In genomic region chr20:10558635-10559187, GRCh38 we compare ENCODE assay signal across 1 cellular context.
A peak's percentile ranks its signal among the peaks of the same experiment; 100 is the strongest.
TF ChIP-seq lines count a peak whose summit lies in the region.

No MANE protein-coding gene starts in this region.

TF ChIP-seq in GM12878, 131 proteins besides CTCF, POLR2A, EP300 and RAD21 (continued from another document and continues in another):
- TF ChIP-seq BHLHE40 (IDR thresholded peaks at IDR 0.05; ENCODE audit: borderline replicate concordance in 1 of 2, low read depth in 2 of 2, low read length in 1 of 2) (peak; percentile 39 to 67; a peak in 3 of 4 replicates), MYB (IDR thresholded peaks at IDR 0.05; ENCODE audit: borderline replicate concordance, low read depth, low read length) (no peak), ZNF24 (IDR thresholded peaks at IDR 0.05) (0 out of 2 replicates have a peak, but pooled peaks have one; percentile 16), IKZF1 (conservative IDR thresholded peaks at IDR 0.05) (peak; percentile 76), ZNF384 (IDR thresholded peaks at IDR 0.05; ENCODE audit: borderline replicate concordance, low read depth, low read length) (peak; percentile 69; the same call in 1 of the 2 replicates), YBX1 (IDR thresholded peaks at IDR 0.05) (no peak), TCF12 (IDR thresholded peaks at IDR 0.05; ENCODE audit: low read depth, low read length) (0 out of 2 replicates have a peak, but pooled peaks have one; percentile 49), ETV6 (conservative IDR thresholded peaks at IDR 0.05 in 1 of 2, IDR thresholded peaks at IDR 0.05 in 1 of 2; ENCODE audit: borderline replicate concordance in 1 of 2, low read depth in 1 of 2) (no peak), TAF1 (IDR thresholded peaks at IDR 0.05; ENCODE audit: borderline replicate concordance, low read depth, low read length) (no peak), STAT1 (conservative IDR thresholded peaks at IDR 0.05) (no peak), POU2F2 (IDR thresholded peaks at IDR 0.05; ENCODE audit: borderline replicate concordance, low read depth, low read length) (peak; percentile 74; the same call in 2 of the 3 replicates), BACH1 (IDR thresholded peaks at IDR 0.05; ENCODE audit: borderline replicate concordance) (peak; percentile 61; the same call in 1 of the 2 replicates), KLF5 (IDR thresholded peaks at IDR 0.05; ENCODE audit: partially characterized antibody) (peak; percentile 65), NFIC (IDR thresholded peaks at IDR 0.05; ENCODE audit: low read depth, low read length) (peak; percentile 80), USF1 (IDR thresholded peaks at IDR 0.05; ENCODE audit: borderline replicate concordance, extremely low read length, insufficient read depth, low read depth, low read length) (no peak), TCF3 (IDR thresholded peaks at IDR 0.05; ENCODE audit: borderline replicate concordance, insufficient read depth, low read depth, low read length) (0 out of 2 replicates have a peak, but pooled peaks have one; percentile 43), RELA (IDR thresholded peaks at IDR 0.05; ENCODE audit: borderline replicate concordance, partially characterized antibody) (peak; percentile 78), CREM (IDR thresholded peaks at IDR 0.05; ENCODE audit: low read depth) (peak; percentile 94), MLLT1 (IDR thresholded peaks at IDR 0.05) (peak; percentile 88), DPF2 (IDR thresholded peaks at IDR 0.05) (peak; percentile 84), CEBPB (IDR thresholded peaks at IDR 0.05; ENCODE audit: borderline replicate concordance in 1 of 2, low read depth in 2 of 2, low read length in 2 of 2) (no peak), CREB1 (IDR thresholded peaks at IDR 0.05; ENCODE audit: low read depth) (peak; percentile 90), BMI1 (IDR thresholded peaks at IDR 0.05; ENCODE audit: borderline replicate concordance) (peak; percentile 77), SREBF1 (IDR thresholded peaks at IDR 0.05; ENCODE audit: low read length) (no peak), BRCA1 (IDR thresholded peaks at IDR 0.05; ENCODE audit: low read depth, low read length) (no peak), FOXM1 (IDR thresholded peaks at IDR 0.05; ENCODE audit: low read depth, low read length) (peak; percentile 83; the same call in 1 of the 2 replicates), JUNB (IDR thresholded peaks at IDR 0.05) (peak; percentile 75), NR2F1 (conservative IDR thresholded peaks at IDR 0.05) (peak; percentile 61; the same call in 1 of the 2 replicates), IRF4 (IDR thresholded peaks at IDR 0.05; ENCODE audit: low read depth, low read length) (0 out of 2 replicates have a peak, but pooled peaks have one; percentile 56), SUZ12 (IDR thresholded peaks at IDR 0.05; ENCODE audit: unreplicated experiment) (no peak), E2F4 (IDR thresholded peaks at IDR 0.05; ENCODE audit: low read depth, low read length) (no peak), NR2C2 (IDR thresholded peaks at IDR 0.05; ENCODE audit: borderline replicate concordance, control insufficient read depth, insufficient read length, low read depth) (no peak), BCL11A (IDR thresholded peaks at IDR 0.05; ENCODE audit: low read depth, low read length) (peak; percentile 86), POLR2AphosphoS2 (IDR thresholded peaks at IDR 0.05; ENCODE audit: low read depth, low read length) (no peak), EED (IDR thresholded peaks at IDR 0.05; ENCODE audit: low read depth) (peak; percentile 39; the same call in 1 of the 2 replicates), CBFB (IDR thresholded peaks at IDR 0.05; ENCODE audit: low read depth) (peak; percentile 80)
- TF ChIP-seq, protein P1, sequence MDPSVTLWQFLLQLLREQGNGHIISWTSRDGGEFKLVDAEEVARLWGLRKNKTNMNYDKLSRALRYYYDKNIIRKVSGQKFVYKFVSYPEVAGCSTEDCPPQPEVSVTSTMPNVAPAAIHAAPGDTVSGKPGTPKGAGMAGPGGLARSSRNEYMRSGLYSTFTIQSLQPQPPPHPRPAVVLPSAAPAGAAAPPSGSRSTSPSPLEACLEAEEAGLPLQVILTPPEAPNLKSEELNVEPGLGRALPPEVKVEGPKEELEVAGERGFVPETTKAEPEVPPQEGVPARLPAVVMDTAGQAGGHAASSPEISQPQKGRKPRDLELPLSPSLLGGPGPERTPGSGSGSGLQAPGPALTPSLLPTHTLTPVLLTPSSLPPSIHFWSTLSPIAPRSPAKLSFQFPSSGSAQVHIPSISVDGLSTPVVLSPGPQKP (IDR thresholded peaks at IDR 0.05; ENCODE audit: low read depth, low read length), result no peak
- TF ChIP-seq, protein P2, sequence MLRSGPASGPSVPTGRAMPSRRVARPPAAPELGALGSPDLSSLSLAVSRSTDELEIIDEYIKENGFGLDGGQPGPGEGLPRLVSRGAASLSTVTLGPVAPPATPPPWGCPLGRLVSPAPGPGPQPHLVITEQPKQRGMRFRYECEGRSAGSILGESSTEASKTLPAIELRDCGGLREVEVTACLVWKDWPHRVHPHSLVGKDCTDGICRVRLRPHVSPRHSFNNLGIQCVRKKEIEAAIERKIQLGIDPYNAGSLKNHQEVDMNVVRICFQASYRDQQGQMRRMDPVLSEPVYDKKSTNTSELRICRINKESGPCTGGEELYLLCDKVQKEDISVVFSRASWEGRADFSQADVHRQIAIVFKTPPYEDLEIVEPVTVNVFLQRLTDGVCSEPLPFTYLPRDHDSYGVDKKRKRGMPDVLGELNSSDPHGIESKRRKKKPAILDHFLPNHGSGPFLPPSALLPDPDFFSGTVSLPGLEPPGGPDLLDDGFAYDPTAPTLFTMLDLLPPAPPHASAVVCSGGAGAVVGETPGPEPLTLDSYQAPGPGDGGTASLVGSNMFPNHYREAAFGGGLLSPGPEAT (IDR thresholded peaks at IDR 0.05; ENCODE audit: low read depth), result peak; percentile 98
- TF ChIP-seq, protein P3, sequence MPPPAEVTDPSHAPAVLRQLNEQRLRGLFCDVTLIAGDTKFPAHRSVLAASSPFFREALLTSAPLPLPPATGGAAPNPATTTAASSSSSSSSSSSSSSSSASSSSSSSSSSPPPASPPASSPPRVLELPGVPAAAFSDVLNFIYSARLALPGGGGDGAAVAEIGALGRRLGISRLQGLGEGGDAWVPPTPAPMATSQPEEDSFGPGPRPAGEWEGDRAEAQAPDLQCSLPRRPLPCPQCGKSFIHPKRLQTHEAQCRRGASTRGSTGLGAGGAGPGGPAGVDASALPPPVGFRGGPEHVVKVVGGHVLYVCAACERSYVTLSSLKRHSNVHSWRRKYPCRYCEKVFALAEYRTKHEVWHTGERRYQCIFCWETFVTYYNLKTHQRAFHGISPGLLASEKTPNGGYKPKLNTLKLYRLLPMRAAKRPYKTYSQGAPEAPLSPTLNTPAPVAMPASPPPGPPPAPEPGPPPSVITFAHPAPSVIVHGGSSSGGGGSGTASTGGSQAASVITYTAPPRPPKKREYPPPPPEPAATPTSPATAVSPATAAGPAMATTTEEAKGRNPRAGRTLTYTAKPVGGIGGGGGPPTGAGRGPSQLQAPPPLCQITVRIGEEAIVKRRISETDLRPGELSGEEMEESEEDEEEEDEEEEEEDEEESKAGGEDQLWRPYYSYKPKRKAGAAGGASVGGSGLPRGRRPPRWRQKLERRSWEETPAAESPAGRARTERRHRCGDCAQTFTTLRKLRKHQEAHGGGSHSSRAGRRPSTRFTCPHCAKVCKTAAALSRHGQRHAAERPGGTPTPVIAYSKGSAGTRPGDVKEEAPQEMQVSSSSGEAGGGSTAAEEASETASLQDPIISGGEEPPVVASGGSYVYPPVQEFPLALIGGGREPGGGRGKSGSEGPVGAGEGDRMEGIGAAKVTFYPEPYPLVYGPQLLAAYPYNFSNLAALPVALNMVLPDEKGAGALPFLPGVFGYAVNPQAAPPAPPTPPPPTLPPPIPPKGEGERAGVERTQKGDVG (CRISPR knock-in tag; IDR thresholded peaks at IDR 0.05), result no peak
- TF ChIP-seq, protein P4, sequence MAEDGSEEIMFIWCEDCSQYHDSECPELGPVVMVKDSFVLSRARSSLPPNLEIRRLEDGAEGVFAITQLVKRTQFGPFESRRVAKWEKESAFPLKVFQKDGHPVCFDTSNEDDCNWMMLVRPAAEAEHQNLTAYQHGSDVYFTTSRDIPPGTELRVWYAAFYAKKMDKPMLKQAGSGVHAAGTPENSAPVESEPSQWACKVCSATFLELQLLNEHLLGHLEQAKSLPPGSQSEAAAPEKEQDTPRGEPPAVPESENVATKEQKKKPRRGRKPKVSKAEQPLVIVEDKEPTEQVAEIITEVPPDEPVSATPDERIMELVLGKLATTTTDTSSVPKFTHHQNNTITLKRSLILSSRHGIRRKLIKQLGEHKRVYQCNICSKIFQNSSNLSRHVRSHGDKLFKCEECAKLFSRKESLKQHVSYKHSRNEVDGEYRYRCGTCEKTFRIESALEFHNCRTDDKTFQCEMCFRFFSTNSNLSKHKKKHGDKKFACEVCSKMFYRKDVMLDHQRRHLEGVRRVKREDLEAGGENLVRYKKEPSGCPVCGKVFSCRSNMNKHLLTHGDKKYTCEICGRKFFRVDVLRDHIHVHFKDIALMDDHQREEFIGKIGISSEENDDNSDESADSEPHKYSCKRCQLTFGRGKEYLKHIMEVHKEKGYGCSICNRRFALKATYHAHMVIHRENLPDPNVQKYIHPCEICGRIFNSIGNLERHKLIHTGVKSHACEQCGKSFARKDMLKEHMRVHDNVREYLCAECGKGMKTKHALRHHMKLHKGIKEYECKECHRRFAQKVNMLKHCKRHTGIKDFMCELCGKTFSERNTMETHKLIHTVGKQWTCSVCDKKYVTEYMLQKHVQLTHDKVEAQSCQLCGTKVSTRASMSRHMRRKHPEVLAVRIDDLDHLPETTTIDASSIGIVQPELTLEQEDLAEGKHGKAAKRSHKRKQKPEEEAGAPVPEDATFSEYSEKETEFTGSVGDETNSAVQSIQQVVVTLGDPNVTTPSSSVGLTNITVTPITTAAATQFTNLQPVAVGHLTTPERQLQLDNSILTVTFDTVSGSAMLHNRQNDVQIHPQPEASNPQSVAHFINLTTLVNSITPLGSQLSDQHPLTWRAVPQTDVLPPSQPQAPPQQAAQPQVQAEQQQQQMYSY (CRISPR knock-in tag; IDR thresholded peaks at IDR 0.05), result no peak
- TF ChIP-seq, protein P5, sequence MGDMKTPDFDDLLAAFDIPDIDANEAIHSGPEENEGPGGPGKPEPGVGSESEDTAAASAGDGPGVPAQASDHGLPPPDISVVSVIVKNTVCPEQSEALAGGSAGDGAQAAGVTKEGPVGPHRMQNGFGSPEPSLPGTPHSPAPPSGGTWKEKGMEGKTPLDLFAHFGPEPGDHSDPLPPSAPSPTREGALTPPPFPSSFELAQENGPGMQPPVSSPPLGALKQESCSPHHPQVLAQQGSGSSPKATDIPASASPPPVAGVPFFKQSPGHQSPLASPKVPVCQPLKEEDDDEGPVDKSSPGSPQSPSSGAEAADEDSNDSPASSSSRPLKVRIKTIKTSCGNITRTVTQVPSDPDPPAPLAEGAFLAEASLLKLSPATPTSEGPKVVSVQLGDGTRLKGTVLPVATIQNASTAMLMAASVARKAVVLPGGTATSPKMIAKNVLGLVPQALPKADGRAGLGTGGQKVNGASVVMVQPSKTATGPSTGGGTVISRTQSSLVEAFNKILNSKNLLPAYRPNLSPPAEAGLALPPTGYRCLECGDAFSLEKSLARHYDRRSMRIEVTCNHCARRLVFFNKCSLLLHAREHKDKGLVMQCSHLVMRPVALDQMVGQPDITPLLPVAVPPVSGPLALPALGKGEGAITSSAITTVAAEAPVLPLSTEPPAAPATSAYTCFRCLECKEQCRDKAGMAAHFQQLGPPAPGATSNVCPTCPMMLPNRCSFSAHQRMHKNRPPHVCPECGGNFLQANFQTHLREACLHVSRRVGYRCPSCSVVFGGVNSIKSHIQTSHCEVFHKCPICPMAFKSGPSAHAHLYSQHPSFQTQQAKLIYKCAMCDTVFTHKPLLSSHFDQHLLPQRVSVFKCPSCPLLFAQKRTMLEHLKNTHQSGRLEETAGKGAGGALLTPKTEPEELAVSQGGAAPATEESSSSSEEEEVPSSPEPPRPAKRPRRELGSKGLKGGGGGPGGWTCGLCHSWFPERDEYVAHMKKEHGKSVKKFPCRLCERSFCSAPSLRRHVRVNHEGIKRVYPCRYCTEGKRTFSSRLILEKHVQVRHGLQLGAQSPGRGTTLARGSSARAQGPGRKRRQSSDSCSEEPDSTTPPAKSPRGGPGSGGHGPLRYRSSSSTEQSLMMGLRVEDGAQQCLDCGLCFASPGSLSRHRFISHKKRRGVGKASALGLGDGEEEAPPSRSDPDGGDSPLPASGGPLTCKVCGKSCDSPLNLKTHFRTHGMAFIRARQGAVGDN (IDR thresholded peaks at IDR 0.05), result peak; percentile 63; the same call in 1 of the 2 replicates
